Comparison of ENCODE assay signal across 2 cellular contexts in the genomic region with DNA sequence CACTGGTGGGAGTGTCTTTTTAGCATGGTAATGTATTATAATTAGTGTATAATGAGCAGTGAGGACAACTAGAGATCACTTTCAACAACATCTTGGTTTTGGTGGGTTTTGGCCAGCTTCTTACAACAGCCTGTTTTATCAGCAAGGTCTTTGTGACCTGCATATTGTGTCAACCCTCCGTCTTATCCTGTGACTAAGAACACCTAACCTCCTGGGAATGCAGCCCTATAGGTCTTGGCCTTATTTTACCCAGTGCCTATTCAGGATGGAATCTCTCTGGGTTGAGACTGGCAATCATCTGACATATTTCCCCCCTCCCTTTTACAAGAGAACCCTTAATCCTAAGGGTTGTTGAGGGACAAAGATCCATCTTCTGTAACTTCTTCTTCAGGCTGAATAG.
TF ChIP-seq lines count a peak whose summit lies in the region.

No MANE protein-coding gene starts in this region.

TF ChIP-seq in liver, 16 proteins besides CTCF, POLR2A, EP300 and RAD21:
- TF ChIP-seq, protein P1, sequence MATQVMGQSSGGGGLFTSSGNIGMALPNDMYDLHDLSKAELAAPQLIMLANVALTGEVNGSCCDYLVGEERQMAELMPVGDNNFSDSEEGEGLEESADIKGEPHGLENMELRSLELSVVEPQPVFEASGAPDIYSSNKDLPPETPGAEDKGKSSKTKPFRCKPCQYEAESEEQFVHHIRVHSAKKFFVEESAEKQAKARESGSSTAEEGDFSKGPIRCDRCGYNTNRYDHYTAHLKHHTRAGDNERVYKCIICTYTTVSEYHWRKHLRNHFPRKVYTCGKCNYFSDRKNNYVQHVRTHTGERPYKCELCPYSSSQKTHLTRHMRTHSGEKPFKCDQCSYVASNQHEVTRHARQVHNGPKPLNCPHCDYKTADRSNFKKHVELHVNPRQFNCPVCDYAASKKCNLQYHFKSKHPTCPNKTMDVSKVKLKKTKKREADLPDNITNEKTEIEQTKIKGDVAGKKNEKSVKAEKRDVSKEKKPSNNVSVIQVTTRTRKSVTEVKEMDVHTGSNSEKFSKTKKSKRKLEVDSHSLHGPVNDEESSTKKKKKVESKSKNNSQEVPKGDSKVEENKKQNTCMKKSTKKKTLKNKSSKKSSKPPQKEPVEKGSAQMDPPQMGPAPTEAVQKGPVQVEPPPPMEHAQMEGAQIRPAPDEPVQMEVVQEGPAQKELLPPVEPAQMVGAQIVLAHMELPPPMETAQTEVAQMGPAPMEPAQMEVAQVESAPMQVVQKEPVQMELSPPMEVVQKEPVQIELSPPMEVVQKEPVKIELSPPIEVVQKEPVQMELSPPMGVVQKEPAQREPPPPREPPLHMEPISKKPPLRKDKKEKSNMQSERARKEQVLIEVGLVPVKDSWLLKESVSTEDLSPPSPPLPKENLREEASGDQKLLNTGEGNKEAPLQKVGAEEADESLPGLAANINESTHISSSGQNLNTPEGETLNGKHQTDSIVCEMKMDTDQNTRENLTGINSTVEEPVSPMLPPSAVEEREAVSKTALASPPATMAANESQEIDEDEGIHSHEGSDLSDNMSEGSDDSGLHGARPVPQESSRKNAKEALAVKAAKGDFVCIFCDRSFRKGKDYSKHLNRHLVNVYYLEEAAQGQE (IDR thresholded peaks at IDR 0.05) = no peak
- TF ChIP-seq SP1 (IDR thresholded peaks at IDR 0.05) = no peak
- TF ChIP-seq JUND (IDR thresholded peaks at IDR 0.05) = no peak
- TF ChIP-seq, protein P2, sequence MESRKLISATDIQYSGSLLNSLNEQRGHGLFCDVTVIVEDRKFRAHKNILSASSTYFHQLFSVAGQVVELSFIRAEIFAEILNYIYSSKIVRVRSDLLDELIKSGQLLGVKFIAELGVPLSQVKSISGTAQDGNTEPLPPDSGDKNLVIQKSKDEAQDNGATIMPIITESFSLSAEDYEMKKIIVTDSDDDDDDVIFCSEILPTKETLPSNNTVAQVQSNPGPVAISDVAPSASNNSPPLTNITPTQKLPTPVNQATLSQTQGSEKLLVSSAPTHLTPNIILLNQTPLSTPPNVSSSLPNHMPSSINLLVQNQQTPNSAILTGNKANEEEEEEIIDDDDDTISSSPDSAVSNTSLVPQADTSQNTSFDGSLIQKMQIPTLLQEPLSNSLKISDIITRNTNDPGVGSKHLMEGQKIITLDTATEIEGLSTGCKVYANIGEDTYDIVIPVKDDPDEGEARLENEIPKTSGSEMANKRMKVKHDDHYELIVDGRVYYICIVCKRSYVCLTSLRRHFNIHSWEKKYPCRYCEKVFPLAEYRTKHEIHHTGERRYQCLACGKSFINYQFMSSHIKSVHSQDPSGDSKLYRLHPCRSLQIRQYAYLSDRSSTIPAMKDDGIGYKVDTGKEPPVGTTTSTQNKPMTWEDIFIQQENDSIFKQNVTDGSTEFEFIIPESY (IDR thresholded peaks at IDR 0.05) = no peak
- TF ChIP-seq, protein P3, sequence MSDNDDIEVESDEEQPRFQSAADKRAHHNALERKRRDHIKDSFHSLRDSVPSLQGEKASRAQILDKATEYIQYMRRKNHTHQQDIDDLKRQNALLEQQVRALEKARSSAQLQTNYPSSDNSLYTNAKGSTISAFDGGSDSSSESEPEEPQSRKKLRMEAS (IDR thresholded peaks at IDR 0.05) = no peak
- TF ChIP-seq FOXA2 (IDR thresholded peaks at IDR 0.05) = no peak
- TF ChIP-seq HNF4G (IDR thresholded peaks at IDR 0.05) = no peak
- TF ChIP-seq TAF1 (conservative IDR thresholded peaks at IDR 0.05) = no peak
- no peak for TF ChIP-seq RXRA (IDR thresholded peaks at IDR 0.05)
- TF ChIP-seq EGR1 (IDR thresholded peaks at IDR 0.05; ENCODE audit: low read depth in 2 of 2) = no peak
- no peak for TF ChIP-seq HNF4A (conservative IDR thresholded peaks at IDR 0.05)
TF ChIP-seq in liver: peak in this region for 0.

TF ChIP-seq in HepG2, 621 proteins besides CTCF, POLR2A, EP300 and RAD21:
- no peak for TF ChIP-seq NKX3-1 (CRISPR knock-in tag; IDR thresholded peaks at IDR 0.05)
- no peak for TF ChIP-seq ZNF614 (CRISPR knock-in tag; IDR thresholded peaks at IDR 0.05; ENCODE audit: borderline replicate concordance)
- no peak for TF ChIP-seq TEAD2 (CRISPR knock-in tag; IDR thresholded peaks at IDR 0.05)
- no peak for TF ChIP-seq MTF2 (CRISPR knock-in tag; IDR thresholded peaks at IDR 0.05; ENCODE audit: borderline replicate concordance)
- TF ChIP-seq ZNF431 (CRISPR knock-in tag; IDR thresholded peaks at IDR 0.05; ENCODE audit: borderline replicate concordance, low read depth) = no peak
- no peak for TF ChIP-seq ZNF768 (CRISPR knock-in tag; IDR thresholded peaks at IDR 0.05)
- TF ChIP-seq PHF5A (CRISPR knock-in tag; IDR thresholded peaks at IDR 0.05; ENCODE audit: low read depth, unreplicated experiment) = no peak
- TF ChIP-seq ETV5 (CRISPR knock-in tag; IDR thresholded peaks at IDR 0.05; ENCODE audit: borderline replicate concordance) = no peak
- no peak for TF ChIP-seq GLI4 (CRISPR knock-in tag; IDR thresholded peaks at IDR 0.05; ENCODE audit: borderline replicate concordance)
- TF ChIP-seq HNF4G (IDR thresholded peaks at IDR 0.05; ENCODE audit: borderline replicate concordance, low read depth, low read length) = no peak
- TF ChIP-seq HNF4G (CRISPR knock-in tag; IDR thresholded peaks at IDR 0.05; ENCODE audit: borderline replicate concordance, low read depth) = no peak
- TF ChIP-seq CEBPB (IDR thresholded peaks at IDR 0.05; ENCODE audit: borderline replicate concordance, low read depth, low read length) = no peak
- TF ChIP-seq, protein P4, sequence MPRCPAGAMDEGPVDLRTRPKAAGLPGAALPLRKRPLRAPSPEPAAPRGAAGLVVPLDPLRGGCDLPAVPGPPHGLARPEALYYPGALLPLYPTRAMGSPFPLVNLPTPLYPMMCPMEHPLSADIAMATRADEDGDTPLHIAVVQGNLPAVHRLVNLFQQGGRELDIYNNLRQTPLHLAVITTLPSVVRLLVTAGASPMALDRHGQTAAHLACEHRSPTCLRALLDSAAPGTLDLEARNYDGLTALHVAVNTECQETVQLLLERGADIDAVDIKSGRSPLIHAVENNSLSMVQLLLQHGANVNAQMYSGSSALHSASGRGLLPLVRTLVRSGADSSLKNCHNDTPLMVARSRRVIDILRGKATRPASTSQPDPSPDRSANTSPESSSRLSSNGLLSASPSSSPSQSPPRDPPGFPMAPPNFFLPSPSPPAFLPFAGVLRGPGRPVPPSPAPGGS (CRISPR knock-in tag; IDR thresholded peaks at IDR 0.05) = no peak
- TF ChIP-seq ZNF850 (CRISPR knock-in tag; conservative IDR thresholded peaks at IDR 0.05) = no peak
- TF ChIP-seq, protein P5, sequence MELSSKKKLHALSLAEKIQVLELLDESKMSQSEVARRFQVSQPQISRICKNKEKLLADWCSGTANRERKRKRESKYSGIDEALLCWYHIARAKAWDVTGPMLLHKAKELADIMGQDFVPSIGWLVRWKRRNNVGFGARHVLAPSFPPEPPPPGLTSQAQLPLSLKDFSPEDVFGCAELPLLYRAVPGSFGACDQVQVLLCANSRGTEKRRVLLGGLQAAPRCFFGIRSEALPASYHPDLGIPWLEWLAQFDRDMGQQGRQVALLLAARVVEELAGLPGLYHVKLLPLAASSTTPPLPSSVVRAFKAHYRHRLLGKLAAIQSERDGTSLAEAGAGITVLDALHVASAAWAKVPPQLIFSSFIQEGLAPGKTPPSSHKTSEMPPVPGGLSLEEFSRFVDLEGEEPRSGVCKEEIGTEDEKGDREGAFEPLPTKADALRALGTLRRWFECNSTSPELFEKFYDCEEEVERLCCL (CRISPR knock-in tag; IDR thresholded peaks at IDR 0.05; ENCODE audit: borderline replicate concordance) = no peak
